Comparison of ENCODE assay signal across 26 cellular contexts in genomic region chr17:8668181-8668740, GRCh38.
"Had no signal": no experiment of that assay in that cellular context is flagged by ENCODE, and none has a peak within 500 bp of the region (broad histone marks: within the 10 kb centered on the region; RNA-seq: fewer than 3 reads in every experiment).

No MANE protein-coding gene starts in this region.

- DNase-seq: activated CD4-positive, alpha-beta memory T cell treated with anti-CD3 and anti-CD28 coated beads for 36 hours; activated CD4-positive, alpha-beta T cell treated with anti-CD3 and anti-CD28 coated beads, Interleukin-2, amount 10 ng/mL, durations not matched to agents 7 days and 5 days; activated CD4-positive, CD25-positive, alpha-beta regulatory T cell; activated CD8-positive, alpha-beta memory T cell treated with anti-CD3 and anti-CD28 coated beads for 24 hours; activated effector memory CD4-positive, alpha-beta T cell treated with anti-CD3 and anti-CD28 coated beads, Interleukin-2, amount 50 U/mL, for 16 hours; activated naive CD4-positive, alpha-beta T cell treated with Interleukin-2 at 50 U/mL for 16 hours; activated naive CD8-positive, alpha-beta T cell treated with anti-CD3 and anti-CD28 coated beads, Interleukin-2, amount 50 U/mL, for 24 hours; activated T-cell treated with anti-CD3 and anti-CD28 coated beads, Interleukin-2, amount 50 U/mL, for 4 hours; amniotic stem cell; Kasumi-1; KBM-7; NCI-H1048; NCI-H146; NCI-H187 treated with DMSO at 0.1 percent for 48 hours; NCI-H2171; NCI-H2227 treated with DMSO at 0.1 percent for 48 hours; NCI-H446 treated with DMSO at 0.1 percent for 48 hours; NCI-H524 treated with DMSO at 0.1 percent for 48 hours; NCI-H774; SIG-M5; T-cell; T-helper 2 cell had no signal

- H3K4me3 Mint-ChIP-seq: activated CD4-positive, alpha-beta memory T cell treated with anti-CD3 and anti-CD28 coated beads for 36 hours; activated CD4-positive, alpha-beta T cell treated with anti-CD3 and anti-CD28 coated beads, Interleukin-2, amount 10 ng/mL, durations not matched to agents 7 days and 5 days; activated naive CD8-positive, alpha-beta T cell treated with anti-CD3 and anti-CD28 coated beads, Interleukin-2, amount 50 U/mL, for 24 hours; activated T-cell treated with anti-CD3 and anti-CD28 coated beads, Interleukin-2, amount 50 U/mL, for 4 hours; brain; T-cell had no signal

- H3K9me3 Mint-ChIP-seq: activated CD4-positive, alpha-beta memory T cell treated with anti-CD3 and anti-CD28 coated beads for 36 hours; activated CD4-positive, alpha-beta T cell treated with anti-CD3 and anti-CD28 coated beads, Interleukin-2, amount 10 ng/mL, durations not matched to agents 7 days and 5 days; activated naive CD4-positive, alpha-beta T cell treated with anti-CD3 and anti-CD28 coated beads, Interleukin-2, amount 50 U/mL, for 72 hours; activated naive CD8-positive, alpha-beta T cell treated with anti-CD3 and anti-CD28 coated beads, Interleukin-2, amount 50 U/mL, for 24 hours; activated T-cell treated with anti-CD3 and anti-CD28 coated beads, Interleukin-2, amount 50 U/mL, for 4 hours; brain; T-cell had no signal

- H3K36me3 Mint-ChIP-seq: activated CD4-positive, alpha-beta memory T cell treated with anti-CD3 and anti-CD28 coated beads for 36 hours; activated naive CD4-positive, alpha-beta T cell treated with anti-CD3 and anti-CD28 coated beads, Interleukin-2, amount 50 U/mL, for 72 hours; brain; T-cell had no signal

- H3K27ac ChIP-seq: cardiac muscle cell, VCaP had no signal

- ATAC-seq: activated naive CD4-positive, alpha-beta T cell treated with anti-CD3 and anti-CD28 coated beads, Interleukin-2, amount 50 U/mL, for 72 hours; activated naive CD8-positive, alpha-beta T cell treated with anti-CD3 and anti-CD28 coated beads, Interleukin-2, amount 50 U/mL, for 24 hours; activated T-cell treated with anti-CD3 and anti-CD28 coated beads, Interleukin-2, amount 50 U/mL, for 4 hours; T-cell had no signal

- H3K27ac Mint-ChIP-seq: activated CD4-positive, alpha-beta memory T cell treated with anti-CD3 and anti-CD28 coated beads for 36 hours; activated CD4-positive, alpha-beta T cell treated with anti-CD3 and anti-CD28 coated beads, Interleukin-2, amount 10 ng/mL, durations not matched to agents 7 days and 5 days; activated naive CD4-positive, alpha-beta T cell treated with anti-CD3 and anti-CD28 coated beads, Interleukin-2, amount 50 U/mL, for 72 hours; activated naive CD8-positive, alpha-beta T cell treated with anti-CD3 and anti-CD28 coated beads, Interleukin-2, amount 50 U/mL, for 24 hours; brain; T-cell had no signal

- H3K4me1 Mint-ChIP-seq: activated CD4-positive, alpha-beta T cell treated with anti-CD3 and anti-CD28 coated beads, Interleukin-2, amount 10 ng/mL, durations not matched to agents 7 days and 5 days; activated naive CD8-positive, alpha-beta T cell treated with anti-CD3 and anti-CD28 coated beads, Interleukin-2, amount 50 U/mL, for 24 hours; T-cell had no signal

- H3K36me3 ChIP-seq: cardiac muscle cell had no signal

- H3K4me3 ChIP-seq: cardiac muscle cell had no signal

- H3K27me3 ChIP-seq: cardiac muscle cell had no signal
